9 cellular contexts compared by ENCODE assay signal in genomic region chr20:137668-138131, GRCh38. TPM values are rescaled to one million over a fixed set of nuclear protein-coding genes. Genes with fewer than 3 reads are reported as not detected.
DNase-seq lines count a peak whose midpoint lies in the region; ATAC-seq and TF ChIP-seq lines count a peak whose summit lies in the region.
"Had no signal": no experiment of that assay in that cellular context is flagged by ENCODE, and none has a peak within 500 bp of the region (broad histone marks: within the 10 kb centered on the region; RNA-seq: fewer than 3 reads in every experiment).

No MANE protein-coding gene starts in this region.

- H3K36me3 ChIP-seq in DOHH2 (ENCODE audit: control insufficient read depth, low read length) = no peaks in the 10 kb centered on the region
- H3K36me3 ChIP-seq: cardiac muscle cell had no signal

- H3K27ac Mint-ChIP-seq in HFFc6 (no peak overlapping the region), glutamatergic neuron (ENCODE audit: unreplicated experiment) (no peak overlapping the region)

- H4K20me1 ChIP-seq in DOHH2 (ENCODE audit: control insufficient read depth, insufficient read depth, low read depth, low read length) = no peaks in the 10 kb centered on the region

- no peaks in the 10 kb centered on the region for H3F3A ChIP-seq in DOHH2 (ENCODE audit: control insufficient read depth, insufficient read depth)

- ATAC-seq in GM19395 (IDR thresholded peaks at IDR 0.05; ENCODE audit: unreplicated experiment) (no peak), HG02973 (IDR thresholded peaks at IDR 0.05; ENCODE audit: unreplicated experiment) (no peak)

- TF ChIP-seq CTCF in DOHH2 (IDR thresholded peaks at IDR 0.05; ENCODE audit: low read depth, low read length, poor library complexity, severe bottlenecking) = peak; percentile 76
- TF ChIP-seq CTCF in HFFc6 (IDR thresholded peaks at IDR 0.05) = peak; percentile 55
- TF ChIP-seq CTCF in glutamatergic neuron (IDR thresholded peaks at IDR 0.05; ENCODE audit: partially characterized antibody, unreplicated experiment) = peak; percentile 25

- H3K4me2 ChIP-seq in DOHH2 (ENCODE audit: low read length) = peak overlapping the region; percentile 28

- no peaks in the 10 kb centered on the region for H3K9me3 Mint-ChIP-seq in HFFc6
- peaks cover 2% of the 10 kb centered on the region for H3K9me3 Mint-ChIP-seq in glutamatergic neuron (ENCODE audit: unreplicated experiment)

- H3K4me3 Mint-ChIP-seq in HFFc6 = no peak overlapping the region
- H3K4me3 Mint-ChIP-seq in glutamatergic neuron (ENCODE audit: unreplicated experiment) = no peak overlapping the region

- no peaks in the 10 kb centered on the region for H3K36me3 Mint-ChIP-seq in HFFc6 (ENCODE audit: low read depth)
- H3K36me3 Mint-ChIP-seq in glutamatergic neuron (ENCODE audit: unreplicated experiment) = peaks cover 8% of the 10 kb centered on the region

- H3K9me2 ChIP-seq in DOHH2 (replicated peaks; ENCODE audit: control insufficient read depth, low read length) = no peaks in the 10 kb centered on the region

- no peak for DNase-seq in HFFc6
- DNase-seq in RPMI8226 = peak; percentile 24
- no peak for DNase-seq in glutamatergic neuron
- DNase-seq in activated CD8-positive, alpha-beta memory T cell treated with anti-CD3 and anti-CD28 coated beads for 24 hours = no peak

- no peaks in the 10 kb centered on the region for H3K4me1 ChIP-seq in DOHH2 (ENCODE audit: control insufficient read depth, low read length)

- no peaks in the 10 kb centered on the region for H3K27me3 Mint-ChIP-seq in HFFc6 (ENCODE audit: insufficient read depth)
- H3K27me3 Mint-ChIP-seq in glutamatergic neuron (ENCODE audit: unreplicated experiment) = no peaks in the 10 kb centered on the region

- H3K4me1 Mint-ChIP-seq in HFFc6 (ENCODE audit: low read depth) (no peaks in the 10 kb centered on the region), glutamatergic neuron (ENCODE audit: low read depth, unreplicated experiment) (no peaks in the 10 kb centered on the region)

- H3K4me3 ChIP-seq in DOHH2 (ENCODE audit: low read length) = peak overlapping the region; percentile 10
- H3K4me3 ChIP-seq: cardiac muscle cell, skin epidermis had no signal

- no peak overlapping the region for H3K27ac ChIP-seq in DOHH2 (ENCODE audit: low read depth, low read length)
- H3K27ac ChIP-seq: cardiac muscle cell, skin epidermis had no signal

- peaks cover 8% of the 10 kb centered on the region for H3K27me3 ChIP-seq in DOHH2 (ENCODE audit: control insufficient read depth, low read length)
- H3K27me3 ChIP-seq: cardiac muscle cell had no signal

- H3K9me3 ChIP-seq in DOHH2 (ENCODE audit: control insufficient read depth, insufficient read depth, low read length) = no peaks in the 10 kb centered on the region; the same call in 1 of the 2 replicates

- H3K79me2 ChIP-seq in DOHH2 (ENCODE audit: control insufficient read depth, low read length) = no peaks in the 10 kb centered on the region

RNA-seq across cellular contexts. Expression of gene DEFB126, which starts 4.7 kb away (rescaled TPM):
- not detected for total RNA-seq in HFFc6 (2021; fragmentation: NEBNext Ultra II Directional; extraction: Animal tissue kit (Norgen Biotek cat#: 25700))
- not detected for total RNA-seq in glutamatergic neuron (ENCODE audit: unreplicated experiment)
- total RNA-seq: cardiac muscle cell had no signal

RNA-seq across cellular contexts. Expression of gene DEFB127, which starts 19.6 kb away (rescaled TPM):
- not detected for total RNA-seq in HFFc6 (2021; fragmentation: NEBNext Ultra II Directional; extraction: Animal tissue kit (Norgen Biotek cat#: 25700))
- not detected for total RNA-seq in glutamatergic neuron (ENCODE audit: unreplicated experiment)
- total RNA-seq: cardiac muscle cell had no signal

RNA-seq across cellular contexts. Expression of gene DEFB125, which starts 50.2 kb away (rescaled TPM):
- not detected for total RNA-seq in HFFc6 (2021; fragmentation: NEBNext Ultra II Directional; extraction: Animal tissue kit (Norgen Biotek cat#: 25700))
- total RNA-seq in glutamatergic neuron (ENCODE audit: unreplicated experiment) = not detected
- total RNA-seq: cardiac muscle cell had no signal

RNA-seq across cellular contexts. Expression of gene DEFB128, which starts 51.8 kb away (rescaled TPM):
- total RNA-seq in HFFc6 (2021; fragmentation: NEBNext Ultra II Directional; extraction: Animal tissue kit (Norgen Biotek cat#: 25700)) = not detected
- total RNA-seq in glutamatergic neuron (ENCODE audit: unreplicated experiment) = not detected
- total RNA-seq: cardiac muscle cell had no signal

Comparison
In these comparisons a context has a peak if more than half of its experiments do, and no peak if none do; other contexts are left out.
1. CTCF ChIP-seq: peak in every context shown above with its lines; median percentile 76 in DOHH2; 55 in HFFc6; 25 in glutamatergic neuron.